9 cellular contexts compared by ENCODE assay signal in genomic region chr7:158613481-158613880, GRCh38. TPM values are rescaled to one million over a fixed set of nuclear protein-coding genes. Genes with fewer than 3 reads are reported as not detected.
A peak's percentile ranks its signal among the peaks of the same experiment; 100 is the strongest.
DNase-seq lines count a peak whose midpoint lies in the region; ATAC-seq, FAIRE-seq and TF ChIP-seq lines count a peak whose summit lies in the region.
"Had no signal": no experiment of that assay in that cellular context is flagged by ENCODE, and none has a peak within 500 bp of the region (broad histone marks: within the 10 kb centered on the region; RNA-seq: fewer than 3 reads in every experiment).

No MANE protein-coding gene starts in this region.

- intact Hi-C loops in lower leg skin (cut with DNase I; ENCODE audit: low total_unique reads) = no loop called here

- DNase-seq in GM18507 (ENCODE audit: extremely low spot score, insufficient read length, low read depth) = no peak
- peak; percentile 50 for DNase-seq in SK-N-MC (ENCODE audit: low read depth, low spot score)
- DNase-seq in lower leg skin (ENCODE audit: low spot score in 2 of 2) = no peak
- no peak for DNase-seq in SK-N-DZ (ENCODE audit: low spot score)
- no peak for DNase-seq in cerebellum (ENCODE audit: low spot score)
- DNase-seq in stimulated activated CD4-positive, alpha-beta T cell treated with anti-CD3 and anti-CD28 coated beads, Interleukin-1b, Interleukin-23, amount 100 ng/mL, for 48 hours = no peak

- no peak for TF ChIP-seq POLR2A in lower leg skin (IDR thresholded peaks at IDR 0.05)

- H3K27ac ChIP-seq in SK-N-MC = no peak overlapping the region

- TF ChIP-seq CTCF in lower leg skin (IDR thresholded peaks at IDR 0.05) = no peak

- no peak overlapping the region for H3K4me3 ChIP-seq in SK-N-MC
- H3K4me3 ChIP-seq in lower leg skin (ENCODE audit: low read depth, poor library complexity, severe bottlenecking) = no peak overlapping the region

- H3K9me3 ChIP-seq in SK-N-MC (ENCODE audit: low read depth, low read length) = no peaks in the 10 kb centered on the region

- ATAC-seq in GM21529 (IDR thresholded peaks at IDR 0.05; ENCODE audit: unreplicated experiment) (peak; percentile 90), HG03460 (IDR thresholded peaks at IDR 0.05; ENCODE audit: unreplicated experiment) (peak; percentile 91)

- 76 to 94% methylated on average over 2 of the region's 2 CpGs for WGBS in lower leg skin, 2 donors

- peaks cover 3% of the 10 kb centered on the region; the same call in 1 of the 2 replicates for H3K36me3 ChIP-seq in SK-N-MC (ENCODE audit: insufficient read depth, low read length)

- H3K9ac ChIP-seq in SK-N-MC (ENCODE audit: insufficient read length) = no peak overlapping the region

- FAIRE-seq in GM18507 (lab: Jason Lieb, UNC) = peak; percentile 87
- FAIRE-seq: endothelial cell of umbilical vein had no signal

RNA-seq across cellular contexts. Expression of gene PTPRN2, which starts 25.9 kb away (rescaled TPM):
- total RNA-seq in lower leg skin = 1 to 10 TPM in 2 of 4 donors, under 1 TPM in 2; 0.11 to 1.6 (median 0.92) TPM
- polyA plus RNA-seq in SK-N-DZ (2014; cell fraction: cytosol; rRNA removed) = 14.0 and 19.0 TPM in 2 replicates
- polyA plus RNA-seq in SK-N-DZ (2014; cell fraction: nucleus; rRNA removed) = 7.1 and 9.5 TPM in 2 replicates
- total RNA-seq in cerebellum = 35.7 TPM

Comparison
In these comparisons a context has a peak if more than half of its experiments do, and no peak if none do; other contexts are left out.
1. RNA of gene PTPRN2, which starts 25.9 kb away (total RNA-seq): 35.7 TPM in cerebellum (single experiment); 0.11 to 1.6 TPM in lower leg skin; every median in the first group is over 10 times any median in the second.